21 cellular contexts compared by ENCODE assay signal in genomic region chr11:15145151-15145550, GRCh38. TPM values are rescaled to one million over a fixed set of nuclear protein-coding genes. Genes with fewer than 3 reads are reported as not detected.
"Had no signal": no experiment of that assay in that cellular context is flagged by ENCODE, and none has a peak within 500 bp of the region (broad histone marks: within the 10 kb centered on the region; RNA-seq: fewer than 3 reads in every experiment).

No MANE protein-coding gene starts in this region.

- H3K27ac Mint-ChIP-seq: dendritic cell treated with granulocyte-macrophage colony-stimulating factor and Interleukin-4, amounts not matched to agents 40 ng/mL and 50 ng/mL, for 4 days; effector memory CD8-positive, alpha-beta T cell; naive thymus-derived CD4-positive, alpha-beta T cell; nephron progenitor cell had no signal

- H3K4me1 ChIP-seq: esophagus squamous epithelium, gastroesophageal sphincter, psoas muscle had no signal

- H3K9me3 ChIP-seq: esophagus squamous epithelium, gastroesophageal sphincter, left ventricle myocardium inferior, psoas muscle, stomach, thoracic aorta had no signal

- H3K36me3 ChIP-seq: esophagus squamous epithelium, gastroesophageal sphincter, left ventricle myocardium inferior, stomach, thoracic aorta had no signal

- H3K9me3 Mint-ChIP-seq: central memory CD8-positive, alpha-beta T cell; dendritic cell treated with granulocyte-macrophage colony-stimulating factor and Interleukin-4, amounts not matched to agents 40 ng/mL and 50 ng/mL, for 4 days; effector memory CD8-positive, alpha-beta T cell; naive thymus-derived CD4-positive, alpha-beta T cell; nephron progenitor cell had no signal

- ATAC-seq: effector memory CD8-positive, alpha-beta T cell; gastroesophageal sphincter; psoas muscle; sciatic nerve had no signal

- H3K27me3 Mint-ChIP-seq: central memory CD8-positive, alpha-beta T cell; dendritic cell treated with granulocyte-macrophage colony-stimulating factor and Interleukin-4, amounts not matched to agents 40 ng/mL and 50 ng/mL, for 4 days had no signal

- DNase-seq: effector memory CD8-positive, alpha-beta T cell; esophagus squamous epithelium; left ventricle myocardium inferior; mesenchymal stem cell; midbrain; naive thymus-derived CD4-positive, alpha-beta T cell; nephron progenitor cell; psoas muscle; retina; stimulated activated CD4-positive, alpha-beta T cell treated with anti-CD3 and anti-CD28 coated beads, Interleukin-2, amount 100 ng/mL, for 24 hours; stimulated activated CD4-positive, alpha-beta T cell treated with anti-CD3 and anti-CD28 coated beads, Interleukin-4, amount 100 ng/mL, for 4 hours; stimulated activated naive CD4-positive, alpha-beta T cell; substantia nigra; trophoblast cell had no signal

- H3K36me3 Mint-ChIP-seq: naive thymus-derived CD4-positive, alpha-beta T cell had no signal

- H3K4me3 ChIP-seq: esophagus squamous epithelium, gastroesophageal sphincter, left ventricle myocardium inferior, lung, psoas muscle, stomach, thoracic aorta had no signal

- H3K27ac ChIP-seq: esophagus squamous epithelium, gastroesophageal sphincter, left ventricle myocardium inferior, psoas muscle, thoracic aorta had no signal

- H3K27me3 ChIP-seq: esophagus squamous epithelium, gastroesophageal sphincter, stomach had no signal

- H3K4me3 Mint-ChIP-seq: central memory CD8-positive, alpha-beta T cell; dendritic cell treated with granulocyte-macrophage colony-stimulating factor and Interleukin-4, amounts not matched to agents 40 ng/mL and 50 ng/mL, for 4 days; effector memory CD8-positive, alpha-beta T cell; naive thymus-derived CD4-positive, alpha-beta T cell; nephron progenitor cell had no signal

- H3K4me1 Mint-ChIP-seq: central memory CD8-positive, alpha-beta T cell had no signal

RNA-seq across cellular contexts. Expression of gene INSC, which starts 30.4 kb away (rescaled TPM):
- total RNA-seq: psoas muscle had no signal
